ENCODE assay signal across 1 cellular context in genomic region chr11:9717719-9718118, GRCh38.
TF ChIP-seq lines count a peak whose summit lies in the region.

No MANE protein-coding gene starts in this region.

TF ChIP-seq in GM12878, 131 proteins besides CTCF, POLR2A, EP300 and RAD21:
- TF ChIP-seq ZBTB4 (CRISPR knock-in tag; IDR thresholded peaks at IDR 0.05) (no peak), IKZF1 (conservative IDR thresholded peaks at IDR 0.05) (no peak), POLR2AphosphoS5 (IDR thresholded peaks at IDR 0.05; ENCODE audit: low read length) (no peak), MEF2A (IDR thresholded peaks at IDR 0.05; ENCODE audit: insufficient read depth, low read depth, low read length) (no peak), KLF5 (IDR thresholded peaks at IDR 0.05; ENCODE audit: partially characterized antibody) (no peak), SMC3 (IDR thresholded peaks at IDR 0.05; ENCODE audit: borderline replicate concordance, low read length) (no peak), MEF2B (IDR thresholded peaks at IDR 0.05; ENCODE audit: partially characterized antibody, poor library complexity, severe bottlenecking) (no peak), SP1 (IDR thresholded peaks at IDR 0.05; ENCODE audit: low read depth, low read length) (no peak), YY1 (IDR thresholded peaks at IDR 0.05; ENCODE audit: low read depth, low read length) (no peak), ZNF207 (IDR thresholded peaks at IDR 0.05; ENCODE audit: borderline replicate concordance) (no peak), NFIC (IDR thresholded peaks at IDR 0.05; ENCODE audit: low read depth, low read length) (no peak), E2F8 (IDR thresholded peaks at IDR 0.05; ENCODE audit: low read depth, partially characterized antibody) (no peak)
- TF ChIP-seq, protein P1, sequence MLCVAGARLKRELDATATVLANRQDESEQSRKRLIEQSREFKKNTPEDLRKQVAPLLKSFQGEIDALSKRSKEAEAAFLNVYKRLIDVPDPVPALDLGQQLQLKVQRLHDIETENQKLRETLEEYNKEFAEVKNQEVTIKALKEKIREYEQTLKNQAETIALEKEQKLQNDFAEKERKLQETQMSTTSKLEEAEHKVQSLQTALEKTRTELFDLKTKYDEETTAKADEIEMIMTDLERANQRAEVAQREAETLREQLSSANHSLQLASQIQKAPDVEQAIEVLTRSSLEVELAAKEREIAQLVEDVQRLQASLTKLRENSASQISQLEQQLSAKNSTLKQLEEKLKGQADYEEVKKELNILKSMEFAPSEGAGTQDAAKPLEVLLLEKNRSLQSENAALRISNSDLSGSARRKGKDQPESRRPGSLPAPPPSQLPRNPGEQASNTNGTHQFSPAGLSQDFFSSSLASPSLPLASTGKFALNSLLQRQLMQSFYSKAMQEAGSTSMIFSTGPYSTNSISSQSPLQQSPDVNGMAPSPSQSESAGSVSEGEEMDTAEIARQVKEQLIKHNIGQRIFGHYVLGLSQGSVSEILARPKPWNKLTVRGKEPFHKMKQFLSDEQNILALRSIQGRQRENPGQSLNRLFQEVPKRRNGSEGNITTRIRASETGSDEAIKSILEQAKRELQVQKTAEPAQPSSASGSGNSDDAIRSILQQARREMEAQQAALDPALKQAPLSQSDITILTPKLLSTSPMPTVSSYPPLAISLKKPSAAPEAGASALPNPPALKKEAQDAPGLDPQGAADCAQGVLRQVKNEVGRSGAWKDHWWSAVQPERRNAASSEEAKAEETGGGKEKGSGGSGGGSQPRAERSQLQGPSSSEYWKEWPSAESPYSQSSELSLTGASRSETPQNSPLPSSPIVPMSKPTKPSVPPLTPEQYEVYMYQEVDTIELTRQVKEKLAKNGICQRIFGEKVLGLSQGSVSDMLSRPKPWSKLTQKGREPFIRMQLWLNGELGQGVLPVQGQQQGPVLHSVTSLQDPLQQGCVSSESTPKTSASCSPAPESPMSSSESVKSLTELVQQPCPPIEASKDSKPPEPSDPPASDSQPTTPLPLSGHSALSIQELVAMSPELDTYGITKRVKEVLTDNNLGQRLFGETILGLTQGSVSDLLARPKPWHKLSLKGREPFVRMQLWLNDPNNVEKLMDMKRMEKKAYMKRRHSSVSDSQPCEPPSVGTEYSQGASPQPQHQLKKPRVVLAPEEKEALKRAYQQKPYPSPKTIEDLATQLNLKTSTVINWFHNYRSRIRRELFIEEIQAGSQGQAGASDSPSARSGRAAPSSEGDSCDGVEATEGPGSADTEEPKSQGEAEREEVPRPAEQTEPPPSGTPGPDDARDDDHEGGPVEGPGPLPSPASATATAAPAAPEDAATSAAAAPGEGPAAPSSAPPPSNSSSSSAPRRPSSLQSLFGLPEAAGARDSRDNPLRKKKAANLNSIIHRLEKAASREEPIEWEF (IDR thresholded peaks at IDR 0.05; ENCODE audit: insufficient replicate concordance, low read depth, low read length) = no peak
